ENCODE assay signal across 8 cellular contexts in the genomic region with DNA sequence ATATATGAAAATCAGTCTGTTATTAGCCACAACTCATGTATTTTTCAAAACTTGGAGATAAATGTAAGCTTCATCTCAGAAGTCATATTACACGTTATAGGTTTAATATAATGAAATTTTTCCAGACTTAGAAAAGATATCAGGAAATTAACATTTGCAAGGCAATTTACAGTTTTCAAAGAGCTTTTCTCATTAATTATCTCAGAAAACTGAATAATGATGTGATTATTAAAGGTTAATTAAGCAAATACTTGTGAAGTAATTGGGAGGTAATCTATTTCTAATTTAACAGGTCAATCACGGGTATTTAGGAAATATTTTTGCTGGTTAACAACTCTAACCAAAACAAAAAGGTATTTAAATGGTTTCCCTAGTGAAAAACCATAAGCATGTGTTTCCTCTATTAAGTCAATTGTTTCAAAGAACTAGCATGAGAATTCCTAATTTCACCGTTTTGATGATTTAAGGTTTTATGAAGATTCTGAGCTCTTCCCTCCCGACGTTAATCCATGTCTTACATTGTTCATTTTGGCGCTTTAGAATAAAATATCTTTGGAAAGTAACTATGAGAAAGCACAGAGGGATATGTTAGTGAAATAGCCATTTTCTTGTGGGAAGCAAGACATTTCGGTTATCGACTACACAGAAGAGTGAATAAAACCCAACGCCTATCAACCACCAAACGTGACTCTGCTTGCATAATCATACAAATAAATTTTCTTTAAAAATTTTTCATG. TPM values are rescaled to one million over a fixed set of nuclear protein-coding genes. Genes with fewer than 3 reads are reported as not detected.
DNase-seq lines count a peak whose midpoint lies in the region; ATAC-seq, FAIRE-seq and TF ChIP-seq lines count a peak whose summit lies in the region.

No MANE protein-coding gene starts in this region.

- no peaks in the 10 kb centered on the region for H4K20me1 ChIP-seq in K562 (replicated peaks; ENCODE audit: control insufficient read depth, insufficient read depth, low read length)

- H3K36me3 Mint-ChIP-seq in activated T-cell treated with anti-CD3 and anti-CD28 coated beads, Interleukin-2, amount 50 U/mL, for 72 hours (ENCODE audit: insufficient read depth in 2 of 2): no peaks in the 10 kb centered on the region
- no peaks in the 10 kb centered on the region for H3K36me3 Mint-ChIP-seq in memory B cell

- H3K27ac Mint-ChIP-seq in activated T-cell treated with anti-CD3 and anti-CD28 coated beads, Interleukin-2, amount 50 U/mL, for 72 hours: no peak overlapping the region
- peak overlapping the region; percentile 32 for H3K27ac Mint-ChIP-seq in memory B cell

- peaks cover 6% of the 10 kb centered on the region for H3K4me1 Mint-ChIP-seq in activated T-cell treated with anti-CD3 and anti-CD28 coated beads, Interleukin-2, amount 50 U/mL, for 72 hours (ENCODE audit: low read depth)
- H3K4me1 Mint-ChIP-seq in memory B cell: peaks cover 7% of the 10 kb centered on the region

- no peak for FAIRE-seq in K562 (lab: Jason Lieb, UNC)

- H3K9me3 Mint-ChIP-seq in activated T-cell treated with anti-CD3 and anti-CD28 coated beads, Interleukin-2, amount 50 U/mL, for 72 hours: no peaks in the 10 kb centered on the region
- no peaks in the 10 kb centered on the region for H3K9me3 Mint-ChIP-seq in memory B cell

- no TSS peak for BruUV-seq in K562 (replicated peaks; lab: Mats Ljungman, UMichigan)

- WGBS in K562 (ENCODE audit: insufficient coverage, low coverage, missing lambda C conversion rate): 35% methylated on average over 10 of the region's 10 CpGs

- H3K79me2 ChIP-seq in K562 (ENCODE audit: control insufficient read depth, insufficient read depth, low read length): no peaks in the 10 kb centered on the region

- H3K9me1 ChIP-seq in K562 (ENCODE audit: control insufficient read depth, insufficient read depth, low read length): no peaks in the 10 kb centered on the region

- H3K4me3 Mint-ChIP-seq in activated T-cell treated with anti-CD3 and anti-CD28 coated beads, Interleukin-2, amount 50 U/mL, for 72 hours: peak overlapping the region; percentile 74 to 83
- peak overlapping the region; percentile 77 for H3K4me3 Mint-ChIP-seq in memory B cell

- intact Hi-C loops in K562 (cut with micrococcal nuclease): no loop called here
- intact Hi-C loops in tibial artery (cut with DNase I; ENCODE audit: low total_unique reads): no loop called here

- H3K4me3 ChIP-seq in K562: no peak overlapping the region
- peak overlapping the region; percentile 76 to 96 for H3K4me3 ChIP-seq in tibial artery
- no peak overlapping the region for H3K4me3 ChIP-seq in MG63

- H3K9ac ChIP-seq in K562 (ENCODE audit: insufficient read depth in 1 of 2, low read depth in 2 of 2, low read length in 2 of 2): no peak overlapping the region

- CTCF ChIA-PET in K562 (lab: Yijun Ruan, JAX; ENCODE audit: low intra/inter-chr PET ratio): no interaction called here

- H3K9me3 ChIP-seq in K562 (replicated peaks; ENCODE audit: control insufficient read depth, insufficient read depth, low read depth, low read length) (no peaks in the 10 kb centered on the region), tibial artery (no peaks in the 10 kb centered on the region), MG63 (no peaks in the 10 kb centered on the region)

- no peak for DNase-seq in activated T-cell treated with anti-CD3 and anti-CD28 coated beads, Interleukin-2, amount 50 U/mL, for 72 hours
- no peak for DNase-seq in activated T-cell treated with anti-CD3 and anti-CD28 coated beads, Interleukin-2, amount 50 U/mL, for 1 hour
- DNase-seq in K562 (ENCODE audit: extremely low read depth in 1 of 4, low spot score in 3 of 4) (no peak), memory B cell (ENCODE audit: low spot score in 2 of 2) (no peak), tibial artery (no peak), iPS-NIHi7 (ENCODE audit: extremely low spot score) (no peak), MG63 (no peak)

- POLR2A ChIA-PET in K562 (lab: Yijun Ruan, JAX): no interaction called here

- no peak for TF ChIP-seq CTCF in K562 (IDR thresholded peaks at IDR 0.05 in 2 of 3, conservative IDR thresholded peaks at IDR 0.05 in 1 of 3; ENCODE audit: insufficient read depth in 2 of 3, low read depth in 1 of 3, low read length in 3 of 3)
- TF ChIP-seq CTCF in tibial artery (IDR thresholded peaks at IDR 0.05): no peak

- TF ChIP-seq POLR2A in K562 (conservative IDR thresholded peaks at IDR 0.05): no peak

- no peak for TF ChIP-seq EP300 in K562 (IDR thresholded peaks at IDR 0.05; ENCODE audit: low read length)

- H3K4me2 ChIP-seq in K562 (ENCODE audit: insufficient read depth, low read length): no peak overlapping the region

- TF ChIP-seq RAD21 in K562 (CRISPR knock-in tag; conservative IDR thresholded peaks at IDR 0.05 in 1 of 2, IDR thresholded peaks at IDR 0.05 in 1 of 2): no peak

- in situ Hi-C loops in K562 (cut with MboI): no loop called here

- peaks cover 25% of the 10 kb centered on the region for H3K27me3 Mint-ChIP-seq in activated T-cell treated with anti-CD3 and anti-CD28 coated beads, Interleukin-2, amount 50 U/mL, for 72 hours (ENCODE audit: low read depth)
- H3K27me3 Mint-ChIP-seq in memory B cell: peaks cover 1% of the 10 kb centered on the region

- H3K27ac ChIP-seq in K562 (ENCODE audit: extremely low read depth, low read depth, low read length): no peak overlapping the region
- peak overlapping the region; percentile 90 to 96 for H3K27ac ChIP-seq in tibial artery

- no peak for ATAC-seq in activated T-cell treated with anti-CD3 and anti-CD28 coated beads, Interleukin-2, amount 50 U/mL, for 72 hours (replicated peaks in 1 of 2)
- no peak for ATAC-seq in K562
- no peak for ATAC-seq in memory B cell (ENCODE audit: low read depth)
- no peak for ATAC-seq in GM21576 (IDR thresholded peaks at IDR 0.05; ENCODE audit: unreplicated experiment)

- H3K4me1 ChIP-seq in K562 (replicated peaks in 1 of 2; ENCODE audit: control insufficient read depth in 2 of 2, insufficient read depth in 2 of 2, low read length in 2 of 2): peaks cover 4 to 19% of the 10 kb centered on the region in 2 experiments; a peak in 4 of 5 replicates
- peaks cover 0 to 12% (median 0%) of the 10 kb centered on the region in 4 donors for H3K4me1 ChIP-seq in tibial artery

- H2AFZ ChIP-seq in K562 (ENCODE audit: low read depth, low read length): no peak overlapping the region

- H3K27me3 ChIP-seq in K562 (ENCODE audit: control insufficient read depth in 2 of 2, insufficient read depth in 2 of 2, low read length in 2 of 2): peaks cover 10 to 15% of the 10 kb centered on the region in 2 experiments; a peak in 4 of 5 replicates
- no peaks in the 10 kb centered on the region for H3K27me3 ChIP-seq in tibial artery
- peaks cover 39% of the 10 kb centered on the region for H3K27me3 ChIP-seq in MG63

- H3K36me3 ChIP-seq in K562 (ENCODE audit: control insufficient read depth, insufficient read depth, low read length): no peaks in the 10 kb centered on the region
- H3K36me3 ChIP-seq in tibial artery: no peaks in the 10 kb centered on the region
- H3K36me3 ChIP-seq in MG63: no peaks in the 10 kb centered on the region

TF ChIP-seq in K562, 482 proteins besides CTCF, POLR2A, EP300 and RAD21:
- peak; percentile 76 for TF ChIP-seq CBX8 (IDR thresholded peaks at IDR 0.05; ENCODE audit: borderline replicate concordance, extremely low read depth, low read depth, low read length, poor library complexity, severe bottlenecking)
- no peak for TF ChIP-seq MTF1 (CRISPR knock-in tag; IDR thresholded peaks at IDR 0.05; ENCODE audit: borderline replicate concordance)
- no peak for TF ChIP-seq FOXK1 (CRISPR knock-in tag; IDR thresholded peaks at IDR 0.05; ENCODE audit: borderline replicate concordance)
- TF ChIP-seq CBX2 (IDR thresholded peaks at IDR 0.05; ENCODE audit: insufficient read depth, low read length, poor library complexity, severe bottlenecking): peak; percentile 73
TF ChIP-seq in K562: peak in this region for 2.

RNA-seq across cellular contexts. Expression of a gene that starts 1.5 kb away (rescaled TPM):
- 1 to 10 TPM; 7.0 to 8.1 TPM for total RNA-seq in activated T-cell treated with anti-CD3 and anti-CD28 coated beads, Interleukin-2, amount 50 U/mL, for 72 hours
- 1.4 and 1.8 TPM in 2 replicates for total RNA-seq in K562 (2011; cell fraction: chromatin; rRNA removed; ENCODE audit: low replicate concordance)
- 1.1 and 2.2 TPM in 2 replicates for total RNA-seq in K562 (2011; cell fraction: nucleolus; rRNA removed)
- 1.2 and 1.5 TPM in 2 replicates for total RNA-seq in K562 (2011; cell fraction: nucleoplasm; rRNA removed)
- 0.24 and 0.32 TPM in 2 replicates for total RNA-seq in K562 (2014; rRNA removed)
- total RNA-seq in K562 (2014; rRNA removed; fragmentation: Illumina TruSeq; extraction: Trizol): 0.65 and 1.0 TPM in 2 replicates
- 0.79 and 0.83 TPM in 2 replicates for total RNA-seq in K562 (2015; rRNA removed; fragmentation: Illumina TruSeq; extraction: Trizol)
- total RNA-seq in K562 (2021): 0.64 and 0.76 TPM in 2 replicates
- 0.28 and 1.7 TPM in 2 replicates for polyA plus RNA-seq in K562 (2011; rRNA removed)
- polyA plus RNA-seq in K562 (2011; cell fraction: cytosol; rRNA removed): 0.38 and 2.1 TPM in 2 replicates
- polyA plus RNA-seq in K562 (2011; cell fraction: nucleus; rRNA removed): 0.39 and 2.1 TPM in 2 replicates
- 1.3 and 1.9 TPM in 2 replicates for polyA plus RNA-seq in K562 (2012)
- 0.48 and 0.55 TPM in 2 replicates for polyA plus RNA-seq in K562 (2014; fragmentation: Illumina TruSeq; extraction: Trizol)
- under 1 TPM; 0.08 to 0.15 TPM for polyA plus RNA-seq in K562 (2014; fragmentation: Nextera tagmentation; extraction: Ambion mirVana)
- polyA plus RNA-seq in K562 (2014; rRNA removed): 0.13 and 0.40 TPM in 2 replicates
- polyA minus RNA-seq in K562 (2011; rRNA and poly(A)+ RNA removed): 0.54 and 2.1 TPM in 2 replicates
- polyA minus RNA-seq in K562 (2011; cell fraction: cytosol; rRNA and poly(A)+ RNA removed): 4.2 TPM in 1 of 2 replicates, not detected in the other
- polyA minus RNA-seq in K562 (2011; cell fraction: nucleus; rRNA and poly(A)+ RNA removed): 1.1 and 1.3 TPM in 2 replicates
- 0.74 and 2.2 TPM in 2 replicates for total RNA-seq in MG63 (2014; rRNA removed; shearing (Covaris generic); ENCODE audit: low replicate concordance)

Comparison
In these comparisons a context has a peak if more than half of its experiments do, and no peak if none do; other contexts are left out.
1. H3K4me3 ChIP-seq: peak in tibial artery (2 of 2); none in K562 (single experiment) and MG63 (single experiment).